12 cellular contexts compared by ENCODE assay signal in genomic region chr17:17120716-17121115, GRCh38.
DNase-seq lines count a peak whose midpoint lies in the region; ATAC-seq and TF ChIP-seq lines count a peak whose summit lies in the region.
"Had no signal": no experiment of that assay in that cellular context is flagged by ENCODE, and none has a peak within 500 bp of the region (broad histone marks: within the 10 kb centered on the region; RNA-seq: fewer than 3 reads in every experiment).

No MANE protein-coding gene starts in this region.

- POLR2A ChIA-PET in activated CD4-positive, alpha-beta memory T cell treated with anti-CD3 and anti-CD28 coated beads for 36 hours (lab: Charles Lee), result interaction anchor here (0.5 to 1.9 kb wide), 3 partner anchors 13 to 270 kb away, joined by 3 to 5 read pairs (median 3); no protein-coding TSS in a partner anchor

- CTCF ChIA-PET in activated CD4-positive, alpha-beta memory T cell treated with anti-CD3 and anti-CD28 coated beads for 36 hours (lab: Charles Lee), result interaction anchor here (0.6 to 2.6 kb wide), 4 partner anchors 11 to 191 kb away, joined by 3 to 18 read pairs (median 4); no protein-coding TSS in a partner anchor

- H3K36me3 ChIP-seq in cardiac muscle cell (no peaks in the 10 kb centered on the region), skeletal muscle tissue (ENCODE audit: control insufficient read depth in 3 of 3, insufficient read depth in 3 of 3, low read length in 3 of 3) (no peaks in the 10 kb centered on the region), right lobe of liver (no peaks in the 10 kb centered on the region)

- no peak for TF ChIP-seq CTCF in cardiac muscle cell (IDR thresholded peaks at IDR 0.05; ENCODE audit: low read depth, low read length)
- TF ChIP-seq CTCF in right lobe of liver (IDR thresholded peaks at IDR 0.05), result no peak

- H3K4me1 ChIP-seq in cardiac muscle cell (ENCODE audit: low read depth), result peaks cover 9% of the 10 kb centered on the region
- peaks cover 51 to 83% (median 81%) of the 10 kb centered on the region in 3 donors for H3K4me1 ChIP-seq in skeletal muscle tissue (ENCODE audit: control insufficient read depth in 3 of 3, insufficient read depth in 3 of 3, low read length in 3 of 3)
- H3K4me1 ChIP-seq in right lobe of liver, result peaks cover 0 to 35% (median 16%) of the 10 kb centered on the region in 4 donors

- no peaks in the 10 kb centered on the region for H3K9me3 ChIP-seq in cardiac muscle cell (ENCODE audit: low read depth)
- no peaks in the 10 kb centered on the region for H3K9me3 ChIP-seq in skeletal muscle tissue (ENCODE audit: control insufficient read depth in 3 of 3, low read length in 3 of 3)
- H3K9me3 ChIP-seq in right lobe of liver, result no peaks in the 10 kb centered on the region

- no peak for TF ChIP-seq POLR2A in right lobe of liver (IDR thresholded peaks at IDR 0.05)

- H3K27ac ChIP-seq in cardiac muscle cell (peak overlapping the region; percentile 69), skeletal muscle tissue (ENCODE audit: low read depth, low read length) (peak overlapping the region; percentile 57), right lobe of liver (peak overlapping the region in 1 of 3 donors; percentile 4)

- H3K9me3 Mint-ChIP-seq in activated CD4-positive, alpha-beta memory T cell treated with anti-CD3 and anti-CD28 coated beads for 36 hours, result no peaks in the 10 kb centered on the region

- DNase-seq in ELF-1 (ENCODE audit: low read depth, low spot score), result peak; percentile 37
- no peak for DNase-seq in activated CD4-positive, alpha-beta memory T cell treated with anti-CD3 and anti-CD28 coated beads for 36 hours
- peak in 1 of 2 donors; percentile 50 for DNase-seq in cardiac muscle cell (ENCODE audit: low read depth in 1 of 2, low spot score in 1 of 2)
- DNase-seq in DMS153 (lab: John Stamatoyannopoulos, UW), result no peak
- DNase-seq in HCEC 1CT, result no peak
- no peak for DNase-seq in right lobe of liver
- DNase-seq: NCI-H1105 treated with DMSO at 0.1 percent for 48 hours had no signal

- 0% methylated on average over 1 of the region's 3 CpGs for WGBS in right lobe of liver (ENCODE audit: insufficient coverage, low coverage, low lambda C conversion rate, missing lambda C conversion rate)

- H3K27ac Mint-ChIP-seq in activated CD4-positive, alpha-beta memory T cell treated with anti-CD3 and anti-CD28 coated beads for 36 hours, result peak overlapping the region; percentile 84

- H3K4me3 ChIP-seq in cardiac muscle cell (no peak overlapping the region), skeletal muscle tissue (ENCODE audit: low read length in 3 of 3) (no peak overlapping the region), right lobe of liver (no peak overlapping the region)
- H3K4me3 ChIP-seq: smooth muscle cell had no signal

- H3K27me3 ChIP-seq in cardiac muscle cell (no peaks in the 10 kb centered on the region), skeletal muscle tissue (ENCODE audit: control insufficient read depth in 3 of 3, insufficient read depth in 3 of 3, low read length in 3 of 3) (no peaks in the 10 kb centered on the region), right lobe of liver (no peaks in the 10 kb centered on the region)

- H3K9ac ChIP-seq in skeletal muscle tissue (ENCODE audit: low read depth in 1 of 3, low read length in 3 of 3), result peak overlapping the region in 1 of 3 donors; percentile 42

- intact Hi-C loops in activated CD4-positive, alpha-beta memory T cell treated with anti-CD3 and anti-CD28 coated beads for 36 hours (cut with micrococcal nuclease), result loop anchor here (2.0 kb wide), 1 partner anchor 30 kb away; no protein-coding TSS in a partner anchor
- intact Hi-C loops in right lobe of liver (cut with DNase I), result no loop called here

- H3K36me3 Mint-ChIP-seq in activated CD4-positive, alpha-beta memory T cell treated with anti-CD3 and anti-CD28 coated beads for 36 hours, result no peaks in the 10 kb centered on the region

- no peak overlapping the region for H3K4me3 Mint-ChIP-seq in activated CD4-positive, alpha-beta memory T cell treated with anti-CD3 and anti-CD28 coated beads for 36 hours

- no peaks in the 10 kb centered on the region for H3K27me3 Mint-ChIP-seq in activated CD4-positive, alpha-beta memory T cell treated with anti-CD3 and anti-CD28 coated beads for 36 hours

- peaks cover 69% of the 10 kb centered on the region for H3K4me1 Mint-ChIP-seq in activated CD4-positive, alpha-beta memory T cell treated with anti-CD3 and anti-CD28 coated beads for 36 hours (ENCODE audit: low read depth)

- ATAC-seq in HG03520 (IDR thresholded peaks at IDR 0.05; ENCODE audit: unreplicated experiment) (no peak), right lobe of liver (no peak)
- ATAC-seq: activated CD4-positive, CD25-positive, alpha-beta regulatory T cell treated with anti-CD3 and anti-CD28 coated beads, Interleukin-2, amount 50 U/mL, for 24 hours; esophagus mucosa had no signal
